Comparison of ENCODE assay signal across 10 cellular contexts in the genomic region with DNA sequence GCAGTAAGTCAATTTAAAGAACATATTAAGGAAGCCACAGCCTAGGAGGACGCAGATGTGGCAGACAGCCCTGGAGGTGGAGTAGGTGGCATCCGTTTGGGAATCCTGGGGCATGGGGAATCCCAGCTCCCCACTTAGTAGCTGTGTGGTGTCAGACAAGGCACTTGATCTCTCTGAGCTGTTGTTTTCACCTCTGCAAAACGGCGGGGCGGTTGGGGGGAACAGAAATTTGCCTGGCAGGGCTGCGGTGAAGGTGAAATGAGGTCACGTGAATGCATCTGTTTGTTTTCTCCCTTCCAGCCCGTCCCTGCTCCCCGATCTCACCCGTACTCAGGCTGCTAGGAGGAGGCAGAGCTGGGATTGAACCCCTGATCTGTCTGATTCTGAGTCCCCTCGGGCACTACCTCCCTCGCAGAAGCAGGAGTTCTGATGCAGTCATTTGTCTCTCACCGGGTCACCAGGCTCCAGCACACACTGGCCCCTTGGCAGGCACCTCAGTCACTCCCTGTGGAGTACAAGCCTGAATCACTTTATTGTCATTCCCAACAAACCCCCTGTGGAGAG. TPM values are rescaled to one million over a fixed set of nuclear protein-coding genes. Genes with fewer than 3 reads are reported as not detected.
DNase-seq lines count a peak whose midpoint lies in the region; ATAC-seq and TF ChIP-seq lines count a peak whose summit lies in the region.
"Had no signal": no experiment of that assay in that cellular context is flagged by ENCODE, and none has a peak within 500 bp of the region (broad histone marks: within the 10 kb centered on the region; RNA-seq: fewer than 3 reads in every experiment).

No MANE protein-coding gene starts in this region.

- H3K27ac ChIP-seq in HEK293 (ENCODE audit: extremely low read depth, low read depth, low read length): no peak overlapping the region
- H3K27ac ChIP-seq: tibial artery had no signal

- POLR2A ChIA-PET in HEK293 (lab: Yijun Ruan, JAX): no interaction called here
- POLR2A ChIA-PET in activated CD4-positive, alpha-beta T cell treated with anti-CD3 and anti-CD28 coated beads, Interleukin-2, amount 10 ng/mL, durations not matched to agents 7 days and 5 days (lab: Charles Lee): interaction anchor here (0.7 kb wide), 1 partner anchor 1578 kb away, joined by 5 read pairs; no protein-coding TSS in a partner anchor

- no peaks in the 10 kb centered on the region for H3K36me3 ChIP-seq in HEK293 (ENCODE audit: control insufficient read depth in 2 of 2, insufficient read depth in 1 of 2, low read length in 2 of 2)
- H3K36me3 ChIP-seq: tibial artery had no signal

- H3K4me3 Mint-ChIP-seq in activated CD4-positive, alpha-beta T cell treated with anti-CD3 and anti-CD28 coated beads, Interleukin-2, amount 10 ng/mL, durations not matched to agents 7 days and 5 days: peak overlapping the region; percentile 46
- peak overlapping the region; percentile 67 to 75 for H3K4me3 Mint-ChIP-seq in stimulated activated naive B cell treated with anti-CD40 and anti-IgM and Interleukin-4, amounts not matched to agents 10 μg/mL and 1 μg/mL and 100 μg/mL, for 72 hours

- no peak for ATAC-seq in stimulated activated naive B cell treated with anti-CD40 and anti-IgM and Interleukin-4, amounts not matched to agents 10 μg/mL and 1 μg/mL and 100 μg/mL, for 72 hours (replicated peaks)
- ATAC-seq: sciatic nerve had no signal

- peaks cover 25% of the 10 kb centered on the region for H3K36me3 Mint-ChIP-seq in activated CD4-positive, alpha-beta T cell treated with anti-CD3 and anti-CD28 coated beads, Interleukin-2, amount 10 ng/mL, durations not matched to agents 7 days and 5 days (ENCODE audit: low read depth)
- peaks cover 26 to 29% of the 10 kb centered on the region in 2 donors for H3K36me3 Mint-ChIP-seq in stimulated activated naive B cell treated with anti-CD40 and anti-IgM and Interleukin-4, amounts not matched to agents 10 μg/mL and 1 μg/mL and 100 μg/mL, for 72 hours

- peak overlapping the region; percentile 97 for H3K27ac Mint-ChIP-seq in activated CD4-positive, alpha-beta T cell treated with anti-CD3 and anti-CD28 coated beads, Interleukin-2, amount 10 ng/mL, durations not matched to agents 7 days and 5 days
- H3K27ac Mint-ChIP-seq in stimulated activated naive B cell treated with anti-CD40 and anti-IgM and Interleukin-4, amounts not matched to agents 10 μg/mL and 1 μg/mL and 100 μg/mL, for 72 hours: peak overlapping the region; percentile 94

- peak; percentile 73 for DNase-seq in activated CD4-positive, alpha-beta T cell treated with anti-CD3 and anti-CD28 coated beads, Interleukin-2, amount 10 ng/mL, durations not matched to agents 7 days and 5 days
- peak; percentile 69 for DNase-seq in central memory CD4-positive, alpha-beta T cell
- DNase-seq in stimulated activated naive B cell treated with anti-CD40 and anti-IgM and Interleukin-4, amounts not matched to agents 10 μg/mL and 1 μg/mL and 100 μg/mL, for 72 hours: no peak
- no peak for DNase-seq in midbrain (lab: John Stamatoyannopoulos, UW)
- no peak for DNase-seq in iPS-NIHi11 (ENCODE audit: low spot score)
- no peak for DNase-seq in GM10266 (ENCODE audit: extremely low spot score)
- DNase-seq: NCI-H748 treated with DMSO at 0.1 percent for 48 hours, tibial artery had no signal

- H3K4me1 Mint-ChIP-seq in activated CD4-positive, alpha-beta T cell treated with anti-CD3 and anti-CD28 coated beads, Interleukin-2, amount 10 ng/mL, durations not matched to agents 7 days and 5 days: peaks cover 68% of the 10 kb centered on the region
- H3K4me1 Mint-ChIP-seq in stimulated activated naive B cell treated with anti-CD40 and anti-IgM and Interleukin-4, amounts not matched to agents 10 μg/mL and 1 μg/mL and 100 μg/mL, for 72 hours: peaks cover 70 to 96% of the 10 kb centered on the region in 2 donors

- CTCF ChIA-PET in HEK293 (lab: Yijun Ruan, JAX): interaction anchor here (1.1 to 3.1 kb wide), 5 partner anchors 18 to 152 kb away, joined by 3 to 11 read pairs (median 5); no protein-coding TSS in a partner anchor
- CTCF ChIA-PET in activated CD4-positive, alpha-beta T cell treated with anti-CD3 and anti-CD28 coated beads, Interleukin-2, amount 10 ng/mL, durations not matched to agents 7 days and 5 days (lab: Charles Lee): interaction anchor here (0.9 to 6.9 kb wide), 7 partner anchors 9 to 40 kb away, joined by 3 to 48 read pairs (median 14); no protein-coding TSS in a partner anchor

- H3K27me3 Mint-ChIP-seq in activated CD4-positive, alpha-beta T cell treated with anti-CD3 and anti-CD28 coated beads, Interleukin-2, amount 10 ng/mL, durations not matched to agents 7 days and 5 days: no peaks in the 10 kb centered on the region
- no peaks in the 10 kb centered on the region for H3K27me3 Mint-ChIP-seq in stimulated activated naive B cell treated with anti-CD40 and anti-IgM and Interleukin-4, amounts not matched to agents 10 μg/mL and 1 μg/mL and 100 μg/mL, for 72 hours

- no peaks in the 10 kb centered on the region for H3K4me1 ChIP-seq in HEK293 (ENCODE audit: control insufficient read depth, insufficient read depth, low read length)

- H3K9me3 Mint-ChIP-seq in activated CD4-positive, alpha-beta T cell treated with anti-CD3 and anti-CD28 coated beads, Interleukin-2, amount 10 ng/mL, durations not matched to agents 7 days and 5 days: no peaks in the 10 kb centered on the region
- H3K9me3 Mint-ChIP-seq in stimulated activated naive B cell treated with anti-CD40 and anti-IgM and Interleukin-4, amounts not matched to agents 10 μg/mL and 1 μg/mL and 100 μg/mL, for 72 hours: no peaks in the 10 kb centered on the region

- TF ChIP-seq CTCF in HEK293 (tag by site-specific recombination; IDR thresholded peaks at IDR 0.05): no peak
- TF ChIP-seq CTCF in GM10266 (IDR thresholded peaks at IDR 0.05; ENCODE audit: control insufficient read depth, insufficient read depth, low read depth, missing control alignments): no peak

- no peaks in the 10 kb centered on the region for H3K9me3 ChIP-seq in HEK293 (ENCODE audit: control insufficient read depth, insufficient read depth, low read depth, low read length)
- H3K9me3 ChIP-seq: tibial artery had no signal

- H3K4me3 ChIP-seq in HEK293 (ENCODE audit: low read depth, low read length): no peak overlapping the region
- H3K4me3 ChIP-seq: tibial artery had no signal

TF ChIP-seq in HEK293, 187 proteins besides CTCF, POLR2A, EP300 and RAD21:
- TF ChIP-seq ZIC2 (tag by site-specific recombination; IDR thresholded peaks at IDR 0.05): peak; percentile 78
- TF ChIP-seq, protein P1, sequence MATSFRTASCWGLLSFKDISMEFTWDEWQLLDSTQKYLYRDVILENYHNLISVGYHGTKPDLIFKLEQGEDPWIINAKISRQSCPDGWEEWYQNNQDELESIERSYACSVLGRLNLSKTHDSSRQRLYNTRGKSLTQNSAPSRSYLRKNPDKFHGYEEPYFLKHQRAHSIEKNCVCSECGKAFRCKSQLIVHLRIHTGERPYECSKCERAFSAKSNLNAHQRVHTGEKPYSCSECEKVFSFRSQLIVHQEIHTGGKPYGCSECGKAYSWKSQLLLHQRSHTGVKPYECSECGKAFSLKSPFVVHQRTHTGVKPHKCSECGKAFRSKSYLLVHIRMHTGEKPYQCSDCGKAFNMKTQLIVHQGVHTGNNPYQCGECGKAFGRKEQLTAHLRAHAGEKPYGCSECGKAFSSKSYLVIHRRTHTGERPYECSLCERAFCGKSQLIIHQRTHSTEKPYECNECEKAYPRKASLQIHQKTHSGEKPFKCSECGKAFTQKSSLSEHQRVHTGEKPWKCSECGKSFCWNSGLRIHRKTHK (tag by site-specific recombination; IDR thresholded peaks at IDR 0.05): no peak
TF ChIP-seq in HEK293: peak in this region for 1.

RNA-seq across cellular contexts. Expression of a gene that starts 2.2 kb away (rescaled TPM):
- 100 to 1,000 TPM; 481 to 584 TPM for total RNA-seq in activated CD4-positive, alpha-beta T cell treated with anti-CD3 and anti-CD28 coated beads, Interleukin-2, amount 10 ng/mL, durations not matched to agents 7 days and 5 days

RNA-seq across cellular contexts. Expression of a gene that starts 36.4 kb away (rescaled TPM):
- not detected for total RNA-seq in activated CD4-positive, alpha-beta T cell treated with anti-CD3 and anti-CD28 coated beads, Interleukin-2, amount 10 ng/mL, durations not matched to agents 7 days and 5 days

Comparison
In these comparisons a context has a peak if more than half of its experiments do, and no peak if none do; other contexts are left out.
1. DNase-seq: peak in activated CD4-positive, alpha-beta T cell treated with anti-CD3 and anti-CD28 coated beads, Interleukin-2, amount 10 ng/mL, durations not matched to agents 7 days and 5 days (single experiment) and central memory CD4-positive, alpha-beta T cell (single experiment); none in stimulated activated naive B cell treated with anti-CD40 and anti-IgM and Interleukin-4, amounts not matched to agents 10 μg/mL and 1 μg/mL and 100 μg/mL, for 72 hours (single experiment), midbrain (single experiment), iPS-NIHi11 (single experiment) and GM10266 (single experiment).